In the genomic region with DNA sequence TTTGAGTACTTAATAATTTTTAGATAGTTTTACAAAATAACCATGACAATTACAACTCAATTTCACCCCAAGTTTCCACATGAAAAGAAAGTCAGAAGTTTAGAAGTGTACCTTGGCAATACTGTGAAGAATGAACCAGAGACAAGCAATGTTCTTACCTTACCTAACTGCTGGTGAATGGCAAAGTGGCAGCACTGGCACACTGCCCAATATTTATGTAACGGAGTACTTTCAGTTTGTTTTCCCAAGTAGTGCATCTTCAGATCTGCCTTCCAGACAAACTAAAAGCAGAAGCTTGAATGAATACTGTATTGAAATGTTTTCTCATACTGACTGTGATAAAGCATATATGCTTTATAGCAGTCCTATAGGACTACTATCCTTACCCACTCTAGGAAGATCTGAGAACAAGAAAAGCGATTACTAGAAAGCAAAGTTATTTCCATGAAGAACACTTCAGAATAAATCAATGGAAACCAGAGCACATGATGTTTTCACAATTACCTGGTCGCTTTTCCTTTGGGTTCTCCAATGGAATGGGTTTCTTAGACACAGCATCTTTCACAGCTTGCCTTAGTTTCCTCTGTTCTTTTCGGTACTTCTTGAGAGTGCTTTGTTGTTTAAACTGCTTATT, we compare ENCODE assay signal across 8 cellular contexts. TPM values are rescaled to one million over a fixed set of nuclear protein-coding genes. Genes with fewer than 3 reads are reported as not detected.
A peak's percentile ranks its signal among the peaks of the same experiment; 100 is the strongest.
DNase-seq lines count a peak whose midpoint lies in the region; ATAC-seq and TF ChIP-seq lines count a peak whose summit lies in the region.

No MANE protein-coding gene starts in this region.

- peaks cover 24% of the 10 kb centered on the region for H3K79me2 ChIP-seq in hepatocyte

- H3K4me1 ChIP-seq in hepatocyte (ENCODE audit: insufficient read depth): peaks cover 11% of the 10 kb centered on the region

- no peak for ATAC-seq in stimulated activated naive CD8-positive, alpha-beta T cell treated with anti-CD3 and anti-CD28 coated beads, Interleukin-15, Interleukin-2, amounts not matched to agents 100 U/mL and 50 U/mL, for 24 hours
- no peak for ATAC-seq in HG03378 (IDR thresholded peaks at IDR 0.05; ENCODE audit: unreplicated experiment)
- no peak for ATAC-seq in GM18520 (IDR thresholded peaks at IDR 0.05; ENCODE audit: unreplicated experiment)
- no peak for ATAC-seq in HG02759 (IDR thresholded peaks at IDR 0.05; ENCODE audit: unreplicated experiment)

- DNase-seq in stimulated activated naive CD8-positive, alpha-beta T cell treated with anti-CD3 and anti-CD28 coated beads, Interleukin-15, Interleukin-2, amounts not matched to agents 100 U/mL and 50 U/mL, for 24 hours: no peak
- no peak for DNase-seq in hepatocyte (ENCODE audit: low spot score)
- DNase-seq in DMS153 (lab: John Stamatoyannopoulos, UW): no peak

- peaks cover 11% of the 10 kb centered on the region for H3K27me3 Mint-ChIP-seq in stimulated activated naive CD8-positive, alpha-beta T cell treated with anti-CD3 and anti-CD28 coated beads, Interleukin-15, Interleukin-2, amounts not matched to agents 100 ng/mL and 50 ng/mL, for 24 hours

- no peaks in the 10 kb centered on the region for H3K36me3 ChIP-seq in hepatocyte (replicated peaks; ENCODE audit: insufficient read depth, low read depth)

- TF ChIP-seq CTCF in WI38 (IDR thresholded peaks at IDR 0.05; ENCODE audit: low read depth, low read length) (no peak), hepatocyte (IDR thresholded peaks at IDR 0.05; ENCODE audit: poor library complexity) (no peak)

- H3K9me3 Mint-ChIP-seq in stimulated activated naive CD8-positive, alpha-beta T cell treated with anti-CD3 and anti-CD28 coated beads, Interleukin-15, Interleukin-2, amounts not matched to agents 100 ng/mL and 50 ng/mL, for 24 hours: no peaks in the 10 kb centered on the region

- peaks cover 41% of the 10 kb centered on the region for H3K4me1 Mint-ChIP-seq in stimulated activated naive CD8-positive, alpha-beta T cell treated with anti-CD3 and anti-CD28 coated beads, Interleukin-15, Interleukin-2, amounts not matched to agents 100 ng/mL and 50 ng/mL, for 24 hours (ENCODE audit: low read depth)

- no peaks in the 10 kb centered on the region for H4K20me1 ChIP-seq in hepatocyte (ENCODE audit: insufficient read depth, poor library complexity, severe bottlenecking)

- no peak overlapping the region for H2AFZ ChIP-seq in hepatocyte

- no peaks in the 10 kb centered on the region for H3K27me3 ChIP-seq in hepatocyte

- 93% methylated on average over 4 of the region's 4 CpGs for WGBS in hepatocyte (ENCODE audit: low lambda C conversion rate, missing lambda C conversion rate)

- H3K27ac ChIP-seq in hepatocyte: peak overlapping the region; percentile 86

- peak overlapping the region; percentile 80 for H3K4me2 ChIP-seq in hepatocyte

- peak overlapping the region; percentile 98 for H3K4me3 Mint-ChIP-seq in stimulated activated naive CD8-positive, alpha-beta T cell treated with anti-CD3 and anti-CD28 coated beads, Interleukin-15, Interleukin-2, amounts not matched to agents 100 ng/mL and 50 ng/mL, for 24 hours

- H3K9me3 ChIP-seq in hepatocyte (ENCODE audit: low read depth): no peaks in the 10 kb centered on the region

- no peaks in the 10 kb centered on the region for H3K9me2 ChIP-seq in hepatocyte (replicated peaks; ENCODE audit: insufficient read depth)

- H3K4me3 ChIP-seq in WI38 (ENCODE audit: low read depth, low read length): peak overlapping the region; percentile 62
- H3K4me3 ChIP-seq in hepatocyte: peak overlapping the region; percentile 53

- peaks cover 45% of the 10 kb centered on the region for H3K36me3 Mint-ChIP-seq in stimulated activated naive CD8-positive, alpha-beta T cell treated with anti-CD3 and anti-CD28 coated beads, Interleukin-15, Interleukin-2, amounts not matched to agents 100 ng/mL and 50 ng/mL, for 24 hours (ENCODE audit: low read depth)

- H3K27ac Mint-ChIP-seq in stimulated activated naive CD8-positive, alpha-beta T cell treated with anti-CD3 and anti-CD28 coated beads, Interleukin-15, Interleukin-2, amounts not matched to agents 100 ng/mL and 50 ng/mL, for 24 hours: peak overlapping the region; percentile 95

RNA-seq across cellular contexts. Expression of a gene that starts 1.5 kb away (rescaled TPM):
- 18.8 and 20.5 TPM in 2 replicates for total RNA-seq in hepatocyte
- 9.4 and 10.5 TPM in 2 replicates for polyA plus RNA-seq in hepatocyte

RNA-seq across cellular contexts. Expression of a gene that starts 41.1 kb away (rescaled TPM):
- total RNA-seq in hepatocyte: 15.6 and 26.1 TPM in 2 replicates
- 7.7 and 9.2 TPM in 2 replicates for polyA plus RNA-seq in hepatocyte
